1 cellular context compared by ENCODE assay signal in genomic region chr11:118251858-118252652, GRCh38.
TF ChIP-seq lines count a peak whose summit lies in the region.

TSS of gene MPZL3 (minus strand) at chr11:118252365. CDS start at chr11:118252294, 71 bp downstream.

TF ChIP-seq in K562, 482 proteins besides CTCF, POLR2A, EP300 and RAD21 (continued from another document):
- peak in 1 of 2 experiments; percentile 73; a peak in 1 of 4 replicates for TF ChIP-seq ZNF639 (CRISPR knock-in tag; conservative IDR thresholded peaks at IDR 0.05 in 1 of 2, IDR thresholded peaks at IDR 0.05 in 1 of 2)
- peak; percentile 19; the same call in 1 of the 2 replicates for TF ChIP-seq HCFC1 (IDR thresholded peaks at IDR 0.05; ENCODE audit: low read depth, low read length)
- TF ChIP-seq GTF2E2 (tag; IDR thresholded peaks at IDR 0.05) = peak; percentile 70; the same call in 1 of the 2 replicates
- TF ChIP-seq MEF2D (tag; conservative IDR thresholded peaks at IDR 0.05; ENCODE audit: low read depth) = 0 out of 2 replicates have a peak, but pooled peaks have one; percentile 45
- peak; percentile 88 for TF ChIP-seq ZNF740 (CRISPR knock-in tag; IDR thresholded peaks at IDR 0.05)
- TF ChIP-seq ZNF740 (tag; IDR thresholded peaks at IDR 0.05) = peak in 1 of 2 experiments; percentile 42; a peak in 1 of 4 replicates
- TF ChIP-seq MYBL2 (IDR thresholded peaks at IDR 0.05; ENCODE audit: low read depth) = no peak
- TF ChIP-seq MYBL2 (CRISPR knock-in tag; IDR thresholded peaks at IDR 0.05; ENCODE audit: borderline replicate concordance) = no peak
- TF ChIP-seq RFX1 (IDR thresholded peaks at IDR 0.05) = peak; percentile 92
- peak; percentile 27; the same call in 1 of the 2 replicates for TF ChIP-seq ZFX (CRISPR knock-in tag; IDR thresholded peaks at IDR 0.05)
- peak in 1 of 2 experiments; percentile 72; a peak in 1 of 4 replicates for TF ChIP-seq TEAD1 (CRISPR knock-in tag; IDR thresholded peaks at IDR 0.05)
- no peak for TF ChIP-seq ZNF175 (CRISPR knock-in tag; IDR thresholded peaks at IDR 0.05; ENCODE audit: low read depth)
- TF ChIP-seq CREB1 (IDR thresholded peaks at IDR 0.05) = peak; percentile 73
- peak; percentile 89 for TF ChIP-seq CREB1 (CRISPR knock-in tag; IDR thresholded peaks at IDR 0.05)
- no peak for TF ChIP-seq THAP7 (CRISPR knock-in tag; IDR thresholded peaks at IDR 0.05)
- TF ChIP-seq NFRKB (IDR thresholded peaks at IDR 0.05; ENCODE audit: low read depth) = peak; percentile 92
- TF ChIP-seq GABPB1 (CRISPR knock-in tag; IDR thresholded peaks at IDR 0.05) = peak; percentile 97
- TF ChIP-seq ZBTB12 (CRISPR knock-in tag; IDR thresholded peaks at IDR 0.05) = peak; percentile 87
- 0 out of 2 replicates have a peak, but pooled peaks have one; percentile 45 for TF ChIP-seq XRCC5 (IDR thresholded peaks at IDR 0.05; ENCODE audit: low read depth, low read length)
- no peak for TF ChIP-seq ATF1 (CRISPR knock-in tag; IDR thresholded peaks at IDR 0.05)
- TF ChIP-seq ATF1 (tag; IDR thresholded peaks at IDR 0.05) = peak; percentile 98
- TF ChIP-seq CXXC5 (CRISPR knock-in tag; IDR thresholded peaks at IDR 0.05) = peak; percentile 56
- TF ChIP-seq ZNF589 (CRISPR knock-in tag; IDR thresholded peaks at IDR 0.05; ENCODE audit: low read depth) = peak; percentile 70; the same call in 1 of the 2 replicates
- TF ChIP-seq ZBTB11 (CRISPR knock-in tag; IDR thresholded peaks at IDR 0.05) = peak; percentile 57 to 95 (median 59); a peak in 5 of 6 replicates
- peak; percentile 90 for TF ChIP-seq ELF1 (tag; IDR thresholded peaks at IDR 0.05)
- peak; percentile 40; the same call in 1 of the 2 replicates for TF ChIP-seq ZBTB9 (CRISPR knock-in tag; IDR thresholded peaks at IDR 0.05)
- peak; percentile 92 for TF ChIP-seq VEZF1 (CRISPR knock-in tag; IDR thresholded peaks at IDR 0.05)
- TF ChIP-seq CBX1 (IDR thresholded peaks at IDR 0.05; ENCODE audit: low read depth) = peak; percentile 63; the same call in 1 of the 2 replicates
- peak; percentile 93 for TF ChIP-seq ZNF511 (CRISPR knock-in tag; IDR thresholded peaks at IDR 0.05)
- TF ChIP-seq TRIM28 (IDR thresholded peaks at IDR 0.05) = no peak
- peak; percentile 57; the same call in 1 of the 2 replicates for TF ChIP-seq CC2D1A (IDR thresholded peaks at IDR 0.05)
- 0 out of 2 replicates have a peak, but pooled peaks have one; percentile 12 for TF ChIP-seq CHAMP1 (IDR thresholded peaks at IDR 0.05)
- TF ChIP-seq TRIM24 (IDR thresholded peaks at IDR 0.05) = peak; percentile 36 to 69; a peak in 3 of 4 replicates
- TF ChIP-seq ASH1L (IDR thresholded peaks at IDR 0.05; ENCODE audit: borderline replicate concordance, low read depth, partially characterized antibody) = peak; percentile 31
- TF ChIP-seq YY1 (IDR thresholded peaks at IDR 0.05; ENCODE audit: borderline replicate concordance in 1 of 3, control insufficient read depth in 1 of 3, extremely low read depth in 1 of 3, insufficient read depth in 3 of 3, insufficient read length in 1 of 3, insufficient replicate concordance in 2 of 3, low read depth in 1 of 3, low read length in 2 of 3) = peak; percentile 43 to 81 (median 77)
- no peak for TF ChIP-seq BRCA1 (IDR thresholded peaks at IDR 0.05)
- TF ChIP-seq BRCA1 (CRISPR knock-in tag; IDR thresholded peaks at IDR 0.05) = no peak
